In the genomic region with DNA sequence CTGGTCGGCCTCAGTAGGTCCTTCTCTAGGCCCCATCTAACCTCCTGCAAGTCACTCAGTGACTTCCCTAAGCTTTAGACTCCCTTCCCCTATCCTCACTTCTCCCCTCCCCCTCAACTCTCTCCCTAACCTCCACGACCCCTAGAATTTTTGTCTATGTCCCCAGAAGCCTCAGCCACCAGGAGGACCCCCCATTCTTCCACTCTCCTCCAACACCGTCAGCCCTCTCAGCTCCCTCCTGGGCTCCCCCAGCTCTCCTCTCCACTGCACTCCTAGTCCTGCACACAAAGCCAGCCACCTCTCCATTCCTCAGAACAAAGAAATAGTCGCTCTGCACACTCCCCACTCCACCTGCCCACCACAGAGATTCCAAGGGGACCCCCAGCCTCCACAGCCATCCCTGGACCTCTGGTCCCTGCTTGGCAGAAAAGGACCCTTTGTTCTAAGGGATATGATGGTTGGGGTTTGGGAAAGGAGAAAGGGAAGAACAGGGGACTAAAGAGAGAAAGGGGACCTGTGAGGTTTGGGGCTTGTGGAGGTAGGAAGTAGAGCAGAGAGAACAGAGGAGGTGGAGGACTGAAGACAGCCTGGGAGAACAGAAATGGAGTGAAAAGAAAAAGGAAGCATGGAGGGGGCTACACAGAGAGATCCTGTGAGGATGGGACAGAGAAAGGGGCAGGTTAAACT, we compare ENCODE assay signal across 1 cellular context.
TF ChIP-seq lines count a peak whose summit lies in the region.

No MANE protein-coding gene starts in this region.

TF ChIP-seq in endothelial cell of umbilical vein, 7 proteins besides CTCF, POLR2A, EP300 and RAD21:
- TF ChIP-seq JUN (IDR thresholded peaks at IDR 0.05; ENCODE audit: borderline replicate concordance, insufficient read depth, insufficient read length, low read depth) (no peak), EZH2 (IDR thresholded peaks at IDR 0.05; ENCODE audit: borderline replicate concordance, low read depth, low read length, severe bottlenecking) (no peak), MYC (IDR thresholded peaks at IDR 0.05; ENCODE audit: low read depth, low read length) (no peak), FOS (IDR thresholded peaks at IDR 0.05; ENCODE audit: borderline replicate concordance, insufficient read depth, low read length) (no peak), POLR2AphosphoS5 (IDR thresholded peaks at IDR 0.05; ENCODE audit: insufficient read depth, low read depth, low read length) (no peak), GATA2 (IDR thresholded peaks at IDR 0.05; ENCODE audit: insufficient read depth, insufficient read length, low read depth, low read length) (no peak)
- TF ChIP-seq, protein P1, sequence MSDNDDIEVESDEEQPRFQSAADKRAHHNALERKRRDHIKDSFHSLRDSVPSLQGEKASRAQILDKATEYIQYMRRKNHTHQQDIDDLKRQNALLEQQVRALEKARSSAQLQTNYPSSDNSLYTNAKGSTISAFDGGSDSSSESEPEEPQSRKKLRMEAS (IDR thresholded peaks at IDR 0.05; ENCODE audit: insufficient read depth, insufficient read length) = no peak
